ENCODE assay signal across 36 cellular contexts in the genomic region with DNA sequence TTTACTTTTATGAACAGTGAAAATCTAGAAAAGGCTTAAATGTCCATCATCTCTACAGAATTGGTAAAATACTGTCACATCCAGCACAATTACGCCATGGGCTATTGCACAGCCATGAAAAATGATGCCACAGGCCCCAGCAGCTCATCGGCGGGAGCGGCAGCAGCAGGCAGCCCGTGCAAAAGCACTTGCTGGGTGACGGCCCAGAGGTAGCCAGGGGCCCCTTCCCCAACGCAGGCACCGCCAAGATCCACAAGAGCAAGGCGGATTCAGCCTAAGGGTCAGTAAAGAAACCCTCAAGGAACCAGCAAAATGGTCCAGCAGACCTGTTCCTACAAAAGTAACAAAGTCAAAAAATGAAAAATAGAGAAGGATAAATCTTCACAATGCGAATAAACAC.
"Had no signal": no experiment of that assay in that cellular context is flagged by ENCODE, and none has a peak within 500 bp of the region (broad histone marks: within the 10 kb centered on the region; RNA-seq: fewer than 3 reads in every experiment).

No MANE protein-coding gene starts in this region.

- H3K27me3 ChIP-seq: adrenal gland, ascending aorta, body of pancreas, brain microvascular endothelial cell, breast epithelium, cardiac muscle cell had no signal

- DNase-seq: activated effector memory CD4-positive, alpha-beta T cell treated with anti-CD3 and anti-CD28 coated beads, Interleukin-2, amount 50 U/mL, for 16 hours; activated effector memory CD4-positive, alpha-beta T cell treated with Interleukin-2 at 50 U/mL for 16 hours; activated gamma-delta T cell; activated gamma-delta T cell treated with Interleukin-2 at 50 U/mL for 16 hours; activated naive CD4-positive, alpha-beta T cell; activated naive CD4-positive, alpha-beta T cell treated with anti-CD3 and anti-CD28 coated beads for 36 hours; activated naive CD4-positive, alpha-beta T cell treated with anti-CD3 and anti-CD28 coated beads, Interleukin-2, amount 10 ng/mL, durations not matched to agents 7 days and 5 days; activated naive CD4-positive, alpha-beta T cell treated with anti-CD3 and anti-CD28 coated beads, Interleukin-2, amount 50 U/mL, for 16 hours; activated naive CD4-positive, alpha-beta T cell treated with Interleukin-2 at 50 U/mL for 16 hours; activated naive CD8-positive, alpha-beta T cell treated with anti-CD3 and anti-CD28 coated beads for 36 hours; activated naive CD8-positive, alpha-beta T cell treated with anti-CD3 and anti-CD28 coated beads, Interleukin-2, amount 10 ng/mL, durations not matched to agents 7 days and 5 days; activated naive CD8-positive, alpha-beta T cell treated with anti-CD3 and anti-CD28 coated beads, Interleukin-2, amount 50 U/mL, for 24 hours; activated T-cell treated with anti-CD3 and anti-CD28 coated beads, Interleukin-2, amount 50 U/mL, for 4 hours; activated T-cell treated with anti-CD3 and anti-CD28 coated beads, Interleukin-2, amount 50 U/mL, for 48 hours; activated T-cell treated with anti-CD3 and anti-CD28 coated beads, Interleukin-2, amount 50 U/mL, for 72 hours; adrenal gland; amniotic stem cell; amygdala; anterior cingulate cortex; aorta; body of pancreas; brain microvascular endothelial cell; caudate nucleus; central memory CD4-positive, alpha-beta T cell; cerebellar nuclear complex had no signal

- H3K27ac Mint-ChIP-seq: activated naive CD4-positive, alpha-beta T cell treated with anti-CD3 and anti-CD28 coated beads for 36 hours; activated naive CD4-positive, alpha-beta T cell treated with anti-CD3 and anti-CD28 coated beads, Interleukin-2, amount 10 ng/mL, durations not matched to agents 7 days and 5 days; activated naive CD4-positive, alpha-beta T cell treated with anti-CD3 and anti-CD28 coated beads, Interleukin-2, amount 50 U/mL, for 24 hours; activated naive CD4-positive, alpha-beta T cell treated with anti-CD3 and anti-CD28 coated beads, Interleukin-2, amount 50 U/mL, for 72 hours; activated naive CD8-positive, alpha-beta T cell; activated naive CD8-positive, alpha-beta T cell treated with anti-CD3 and anti-CD28 coated beads for 36 hours; activated naive CD8-positive, alpha-beta T cell treated with anti-CD3 and anti-CD28 coated beads, Interleukin-2, amount 10 ng/mL, durations not matched to agents 7 days and 5 days; activated naive CD8-positive, alpha-beta T cell treated with anti-CD3 and anti-CD28 coated beads, Interleukin-2, amount 50 U/mL, for 24 hours; activated T-cell treated with anti-CD3 and anti-CD28 coated beads, Interleukin-2, amount 50 U/mL, for 72 hours; activated T-helper 1 cell treated with anti-CD3 and anti-CD28 coated beads, Interleukin-12 subunit alpha, Interleukin-12 subunit beta, Interleukin-2, Interleukin-4 antibody, amounts not matched to agents 30 ng/mL and 10 ng/mL and 1 ng/mL, durations not matched to agents 14 hours and 24 hours and 36 hours; activated T-helper 17 cell treated with anti-CD3 and anti-CD28 coated beads, Interleukin-2, amount 50 U/mL, for 72 hours; activated T-helper 2 cell treated with anti-CD3 and anti-CD28 coated beads, Interferon-gamma antibody, Interleukin-2, Interleukin-4, amounts not matched to agents 10 μg/mL and 5 μg/mL and 100 μg/mL, durations not matched to agents 14 hours and 24 hours and 36 hours; brain had no signal

- H3K27me3 Mint-ChIP-seq: activated naive CD4-positive, alpha-beta T cell treated with anti-CD3 and anti-CD28 coated beads, Interleukin-2, amount 10 ng/mL, durations not matched to agents 7 days and 5 days; activated naive CD8-positive, alpha-beta T cell treated with anti-CD3 and anti-CD28 coated beads, Interleukin-2, amount 50 U/mL, for 24 hours; brain had no signal

- H3K4me3 Mint-ChIP-seq: activated naive CD4-positive, alpha-beta T cell treated with anti-CD3 and anti-CD28 coated beads for 36 hours; activated naive CD4-positive, alpha-beta T cell treated with anti-CD3 and anti-CD28 coated beads, Interleukin-2, amount 10 ng/mL, durations not matched to agents 7 days and 5 days; activated naive CD4-positive, alpha-beta T cell treated with anti-CD3 and anti-CD28 coated beads, Interleukin-2, amount 50 U/mL, for 24 hours; activated naive CD8-positive, alpha-beta T cell; activated naive CD8-positive, alpha-beta T cell treated with anti-CD3 and anti-CD28 coated beads for 36 hours; activated naive CD8-positive, alpha-beta T cell treated with anti-CD3 and anti-CD28 coated beads, Interleukin-2, amount 10 ng/mL, durations not matched to agents 7 days and 5 days; activated naive CD8-positive, alpha-beta T cell treated with anti-CD3 and anti-CD28 coated beads, Interleukin-2, amount 50 U/mL, for 24 hours; activated T-cell treated with anti-CD3 and anti-CD28 coated beads, Interleukin-2, amount 50 U/mL, for 4 hours; activated T-cell treated with anti-CD3 and anti-CD28 coated beads, Interleukin-2, amount 50 U/mL, for 72 hours; activated T-helper 1 cell treated with anti-CD3 and anti-CD28 coated beads, Interleukin-12 subunit alpha, Interleukin-12 subunit beta, Interleukin-2, Interleukin-4 antibody, amounts not matched to agents 30 ng/mL and 10 ng/mL and 1 ng/mL, durations not matched to agents 14 hours and 24 hours and 36 hours; activated T-helper 17 cell treated with anti-CD3 and anti-CD28 coated beads, Interleukin-2, amount 50 U/mL, for 72 hours; brain; central memory CD8-positive, alpha-beta T cell had no signal

- H3K4me1 Mint-ChIP-seq: activated naive CD4-positive, alpha-beta T cell treated with anti-CD3 and anti-CD28 coated beads, Interleukin-2, amount 10 ng/mL, durations not matched to agents 7 days and 5 days; activated naive CD4-positive, alpha-beta T cell treated with anti-CD3 and anti-CD28 coated beads, Interleukin-2, amount 50 U/mL, for 24 hours; activated naive CD8-positive, alpha-beta T cell treated with anti-CD3 and anti-CD28 coated beads for 36 hours; activated naive CD8-positive, alpha-beta T cell treated with anti-CD3 and anti-CD28 coated beads, Interleukin-2, amount 10 ng/mL, durations not matched to agents 7 days and 5 days; activated naive CD8-positive, alpha-beta T cell treated with anti-CD3 and anti-CD28 coated beads, Interleukin-2, amount 50 U/mL, for 24 hours; activated T-helper 17 cell treated with anti-CD3 and anti-CD28 coated beads, Interleukin-2, amount 50 U/mL, for 72 hours; brain; central memory CD8-positive, alpha-beta T cell had no signal

- H3K4me3 ChIP-seq: adrenal gland, ascending aorta, body of pancreas, breast epithelium, cardiac muscle cell had no signal

- H3K27ac ChIP-seq: adrenal gland, ascending aorta, body of pancreas, brain microvascular endothelial cell, breast epithelium, cardiac muscle cell had no signal

- H3K36me3 Mint-ChIP-seq: activated naive CD4-positive, alpha-beta T cell treated with anti-CD3 and anti-CD28 coated beads, Interleukin-2, amount 10 ng/mL, durations not matched to agents 7 days and 5 days; activated naive CD4-positive, alpha-beta T cell treated with anti-CD3 and anti-CD28 coated beads, Interleukin-2, amount 50 U/mL, for 24 hours; activated naive CD4-positive, alpha-beta T cell treated with anti-CD3 and anti-CD28 coated beads, Interleukin-2, amount 50 U/mL, for 72 hours; activated naive CD8-positive, alpha-beta T cell; activated naive CD8-positive, alpha-beta T cell treated with anti-CD3 and anti-CD28 coated beads for 36 hours; activated naive CD8-positive, alpha-beta T cell treated with anti-CD3 and anti-CD28 coated beads, Interleukin-2, amount 10 ng/mL, durations not matched to agents 7 days and 5 days; brain had no signal

- H3K4me1 ChIP-seq: adrenal gland, ascending aorta, body of pancreas, breast epithelium had no signal

- H3K9me3 ChIP-seq: adrenal gland, ascending aorta, body of pancreas, breast epithelium had no signal

- H3K36me3 ChIP-seq: adrenal gland, ascending aorta, brain microvascular endothelial cell, breast epithelium, cardiac muscle cell had no signal

- H3K9me3 Mint-ChIP-seq: activated naive CD4-positive, alpha-beta T cell treated with anti-CD3 and anti-CD28 coated beads for 36 hours; activated naive CD4-positive, alpha-beta T cell treated with anti-CD3 and anti-CD28 coated beads, Interleukin-2, amount 10 ng/mL, durations not matched to agents 7 days and 5 days; activated naive CD4-positive, alpha-beta T cell treated with anti-CD3 and anti-CD28 coated beads, Interleukin-2, amount 50 U/mL, for 24 hours; activated naive CD4-positive, alpha-beta T cell treated with anti-CD3 and anti-CD28 coated beads, Interleukin-2, amount 50 U/mL, for 72 hours; activated naive CD8-positive, alpha-beta T cell treated with anti-CD3 and anti-CD28 coated beads for 36 hours; activated naive CD8-positive, alpha-beta T cell treated with anti-CD3 and anti-CD28 coated beads, Interleukin-2, amount 10 ng/mL, durations not matched to agents 7 days and 5 days; activated naive CD8-positive, alpha-beta T cell treated with anti-CD3 and anti-CD28 coated beads, Interleukin-2, amount 50 U/mL, for 24 hours; activated T-cell treated with anti-CD3 and anti-CD28 coated beads, Interleukin-2, amount 50 U/mL, for 4 hours; activated T-cell treated with anti-CD3 and anti-CD28 coated beads, Interleukin-2, amount 50 U/mL, for 72 hours; activated T-helper 1 cell treated with anti-CD3 and anti-CD28 coated beads, Interleukin-12 subunit alpha, Interleukin-12 subunit beta, Interleukin-2, Interleukin-4 antibody, amounts not matched to agents 30 ng/mL and 10 ng/mL and 1 ng/mL, durations not matched to agents 14 hours and 24 hours and 36 hours; activated T-helper 17 cell treated with anti-CD3 and anti-CD28 coated beads, Interleukin-2, amount 50 U/mL, for 72 hours; activated T-helper 2 cell treated with anti-CD3 and anti-CD28 coated beads, Interferon-gamma antibody, Interleukin-2, Interleukin-4, amounts not matched to agents 10 μg/mL and 5 μg/mL and 100 μg/mL, durations not matched to agents 14 hours and 24 hours and 36 hours; brain; central memory CD8-positive, alpha-beta T cell had no signal

- ATAC-seq: activated naive CD4-positive, alpha-beta T cell treated with anti-CD3 and anti-CD28 coated beads, Interleukin-2, amount 50 U/mL, for 72 hours; activated naive CD8-positive, alpha-beta T cell treated with anti-CD3 and anti-CD28 coated beads, Interleukin-2, amount 50 U/mL, for 24 hours; activated T-cell treated with anti-CD3 and anti-CD28 coated beads, Interleukin-2, amount 50 U/mL, for 4 hours; activated T-cell treated with anti-CD3 and anti-CD28 coated beads, Interleukin-2, amount 50 U/mL, for 72 hours; activated T-helper 17 cell treated with anti-CD3 and anti-CD28 coated beads, Interleukin-2, amount 50 U/mL, for 72 hours; body of pancreas had no signal
